ENCODE assay signal across 17 cellular contexts in the genomic region with DNA sequence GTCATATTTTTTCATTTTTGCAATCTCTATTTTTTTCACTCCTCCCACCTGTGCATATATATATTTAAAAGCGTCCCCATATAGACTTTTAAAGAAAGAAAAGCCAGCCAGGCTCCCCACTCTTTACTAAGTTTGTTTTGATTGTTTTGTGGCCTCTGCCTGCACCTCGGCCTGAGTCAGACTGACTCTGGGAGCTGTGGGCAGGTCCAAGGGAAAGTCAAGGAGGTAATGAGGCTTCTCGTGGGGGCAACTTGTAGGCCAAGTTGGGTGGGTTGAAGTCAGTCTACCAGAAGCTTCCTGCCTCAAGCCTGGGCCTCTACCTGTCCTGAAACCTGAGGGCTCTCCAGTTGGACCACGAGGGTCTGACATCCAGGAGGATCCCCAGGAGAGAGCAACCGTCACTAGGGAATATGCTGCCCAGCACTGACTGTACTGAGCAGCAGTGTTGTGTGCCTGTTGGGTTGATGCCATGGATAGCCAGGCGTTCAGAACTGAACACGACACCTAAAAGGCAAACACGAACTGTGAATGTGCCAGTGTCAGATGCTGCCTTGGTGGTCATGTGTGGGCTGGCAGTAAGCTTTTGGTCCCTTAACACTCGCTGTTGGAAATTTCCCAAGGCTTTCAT. TPM values are rescaled to one million over a fixed set of nuclear protein-coding genes. Genes with fewer than 3 reads are reported as not detected.
DNase-seq lines count a peak whose midpoint lies in the region; ATAC-seq and TF ChIP-seq lines count a peak whose summit lies in the region.
"Had no signal": no experiment of that assay in that cellular context is flagged by ENCODE, and none has a peak within 500 bp of the region (broad histone marks: within the 10 kb centered on the region; RNA-seq: fewer than 3 reads in every experiment).

No MANE protein-coding gene starts in this region.

- no peak overlapping the region for H3K27ac Mint-ChIP-seq in activated T-helper 17 cell treated with anti-CD3 and anti-CD28 coated beads, Interleukin-2, amount 50 U/mL, for 72 hours
- H3K27ac Mint-ChIP-seq: stimulated activated memory B cell treated with anti-CD40 and anti-IgM and Interleukin-4, amounts not matched to agents 10 μg/mL and 1 μg/mL and 100 μg/mL, for 72 hours had no signal

- BruUV-seq in IMR-90 (replicated peaks; lab: Mats Ljungman, UMichigan) = no TSS peak
- BruUV-seq in PC-9 (replicated peaks; lab: Mats Ljungman, UMichigan) = no TSS peak

- no peaks in the 10 kb centered on the region for H3K9me2 ChIP-seq in PC-9 (ENCODE audit: insufficient read depth)

- 36% methylated on average over 6 of the region's 9 CpGs; no CpG with 5 or more reads in 1 of the 2 experiments for WGBS in IMR-90 (ENCODE audit: extremely low coverage in 2 of 2, insufficient read length in 1 of 2), 2 experiments
- WGBS in body of pancreas, 2 donors = 67 to 84% methylated on average over 9 of the region's 9 CpGs

- H4K20me1 ChIP-seq in IMR-90 (ENCODE audit: insufficient read depth, low read length) (no peaks in the 10 kb centered on the region), PC-9 (ENCODE audit: insufficient read depth) (no peaks in the 10 kb centered on the region)

- H4K5ac ChIP-seq in IMR-90 (ENCODE audit: low read depth, low read length) = peak overlapping the region; percentile 96

- H3K27ac ChIP-seq in ACC112 (ENCODE audit: low read depth, low read length) (peak overlapping the region; percentile 89), IMR-90 (ENCODE audit: insufficient read depth, low read length) (peak overlapping the region; percentile 67), PC-9 (no peak overlapping the region), body of pancreas (no peak overlapping the region)
- H3K27ac ChIP-seq: skin epidermis had no signal

- H3K4me2 ChIP-seq in IMR-90 (ENCODE audit: low read depth, low read length) (peak overlapping the region; percentile 69), PC-9 (no peak overlapping the region)

- intact Hi-C loops in IMR-90 (cut with micrococcal nuclease) (loop anchor here (5.0 kb wide), 1 partner anchor 74 kb away; no protein-coding TSS in a partner anchor), PC-9 (cut with micrococcal nuclease; ENCODE audit: unreplicated experiment) (loop anchor here (5.0 to 10.0 kb wide), 3 partner anchors 128 to 586 kb away; partner anchors contain the start of gene BTBD10), body of pancreas (cut with DNase I) (no loop called here)

- POLR2A ChIA-PET in IMR-90 (lab: Charles Lee; ENCODE audit: unreplicated experiment) (no interaction called here), PC-9 (lab: Charles Lee; ENCODE audit: unreplicated experiment) (interaction anchor here (0.7 kb wide), 1 partner anchor 218 kb away, joined by 3 read pairs; no protein-coding TSS in a partner anchor)

- H2AK9ac ChIP-seq in IMR-90 (replicated peaks; ENCODE audit: low read depth, low read length, poor library complexity) = peak overlapping the region; percentile 38

- no peaks in the 10 kb centered on the region for H3K9me3 Mint-ChIP-seq in activated T-helper 17 cell treated with anti-CD3 and anti-CD28 coated beads, Interleukin-2, amount 50 U/mL, for 72 hours
- H3K9me3 Mint-ChIP-seq: neural crest cell; stimulated activated memory B cell treated with anti-CD40 and anti-IgM and Interleukin-4, amounts not matched to agents 10 μg/mL and 1 μg/mL and 100 μg/mL, for 72 hours had no signal

- no peaks in the 10 kb centered on the region for H3K27me3 Mint-ChIP-seq in activated T-helper 17 cell treated with anti-CD3 and anti-CD28 coated beads, Interleukin-2, amount 50 U/mL, for 72 hours
- H3K27me3 Mint-ChIP-seq: stimulated activated memory B cell treated with anti-CD40 and anti-IgM and Interleukin-4, amounts not matched to agents 10 μg/mL and 1 μg/mL and 100 μg/mL, for 72 hours had no signal

- in situ Hi-C loops in IMR-90 (cut with MboI; ENCODE audit: low sequenced_read_pairs) = loop anchor here (25.0 kb wide), 1 partner anchor 1024 kb away; no protein-coding TSS in a partner anchor

- peaks cover 62% of the 10 kb centered on the region for H3K4me1 Mint-ChIP-seq in activated T-helper 17 cell treated with anti-CD3 and anti-CD28 coated beads, Interleukin-2, amount 50 U/mL, for 72 hours

- TF ChIP-seq CTCF in IMR-90 (conservative IDR thresholded peaks at IDR 0.05; ENCODE audit: low read depth, low read length) = no peak
- TF ChIP-seq CTCF in PC-9 (conservative IDR thresholded peaks at IDR 0.05) = no peak
- no peak for TF ChIP-seq CTCF in body of pancreas (IDR thresholded peaks at IDR 0.05)

- no peak for TF ChIP-seq RAD21 in IMR-90 (IDR thresholded peaks at IDR 0.05; ENCODE audit: low read length)

- CTCF ChIA-PET in IMR-90 (lab: Yijun Ruan, JAX) (interaction anchor here (0.7 to 4.9 kb wide), 8 partner anchors 16 to 1005 kb away, joined by 3 to 39 read pairs (median 4); no protein-coding TSS in a partner anchor), PC-9 (lab: Charles Lee) (interaction anchor here (0.6 to 1.7 kb wide), 2 partner anchors 126 to 926 kb away, joined by 3 to 8 read pairs; no protein-coding TSS in a partner anchor)

- H3K9me1 ChIP-seq in IMR-90 (ENCODE audit: insufficient read depth, low read length) = peaks cover 46% of the 10 kb centered on the region

- peak overlapping the region; percentile 14 for H3K4me3 Mint-ChIP-seq in activated T-helper 17 cell treated with anti-CD3 and anti-CD28 coated beads, Interleukin-2, amount 50 U/mL, for 72 hours
- H3K4me3 Mint-ChIP-seq: neural crest cell; stimulated activated memory B cell treated with anti-CD40 and anti-IgM and Interleukin-4, amounts not matched to agents 10 μg/mL and 1 μg/mL and 100 μg/mL, for 72 hours had no signal

- peak overlapping the region; percentile 65 to 68 for H4K8ac ChIP-seq in IMR-90 (ENCODE audit: low read depth in 2 of 2, low read length in 2 of 2)

- H3K4me3 ChIP-seq in ACC112 (ENCODE audit: low read depth, low read length) (peak overlapping the region; percentile 43), IMR-90 (ENCODE audit: insufficient read depth, low read depth, low read length) (no peak overlapping the region), PC-9 (no peak overlapping the region), body of pancreas (no peak overlapping the region)
- H3K4me3 ChIP-seq: lung, skin epidermis had no signal

- peaks cover 26 to 69% of the 10 kb centered on the region in 2 experiments for H3K79me1 ChIP-seq in IMR-90 (ENCODE audit: low read depth in 1 of 2, low read length in 2 of 2)

- peak overlapping the region; percentile 98 for H3K23ac ChIP-seq in IMR-90 (ENCODE audit: low read depth, low read length)

- dilution Hi-C loops in IMR-90 (cut with HindIII; ENCODE audit: low sequenced_read_pairs, unreplicated experiment) = no loop called here

- peak overlapping the region; percentile 98 for H2BK120ac ChIP-seq in IMR-90 (ENCODE audit: low read depth, low read length)

- H3K9me3 ChIP-seq in IMR-90 (ENCODE audit: control insufficient read depth, insufficient read depth, low read length) (no peaks in the 10 kb centered on the region), PC-9 (ENCODE audit: insufficient read depth, low read depth) (no peaks in the 10 kb centered on the region), body of pancreas (no peaks in the 10 kb centered on the region)

- H2BK5ac ChIP-seq in IMR-90 (ENCODE audit: low read depth, low read length, poor library complexity, severe bottlenecking) = peak overlapping the region; percentile 90

- H2BK15ac ChIP-seq in IMR-90 (ENCODE audit: low read depth, low read length) = peak overlapping the region; percentile 71; the same call in 2 of the 3 replicates

- peak overlapping the region; percentile 27; the same call in 1 of the 2 replicates for H3K9ac ChIP-seq in IMR-90 (ENCODE audit: low read depth, low read length)

- H2AK5ac ChIP-seq in IMR-90 (ENCODE audit: low read depth, low read length) = peak overlapping the region; percentile 100

- TF ChIP-seq POLR2A in IMR-90 (IDR thresholded peaks at IDR 0.05; ENCODE audit: low read depth, low read length) (no peak), body of pancreas (IDR thresholded peaks at IDR 0.05) (no peak)

- DNase-seq in IMR-90 (peak; percentile 47), left lobe of liver (ENCODE audit: low spot score) (peak; percentile 72), PC-9 (no peak), body of pancreas (no peak), epidermal melanocyte (ENCODE audit: insufficient read length, low spot score) (no peak)
- DNase-seq: activated naive CD4-positive, alpha-beta T cell; AML-193; MV-4-11; NCI-H446 treated with DMSO at 0.1 percent for 48 hours had no signal

- peak overlapping the region; percentile 99 for H3K4ac ChIP-seq in IMR-90 (ENCODE audit: low read depth, low read length)

- H3K27me3 ChIP-seq in ACC112 (ENCODE audit: insufficient read depth, low read length) = no peaks in the 10 kb centered on the region
- H3K27me3 ChIP-seq in IMR-90 (ENCODE audit: control insufficient read depth, insufficient read depth, low read length) = no peaks in the 10 kb centered on the region
- H3K27me3 ChIP-seq in PC-9 (ENCODE audit: insufficient read depth, low read depth) = no peaks in the 10 kb centered on the region
- no peaks in the 10 kb centered on the region for H3K27me3 ChIP-seq in body of pancreas

- H3K56ac ChIP-seq in IMR-90 (ENCODE audit: extremely low read depth, insufficient read depth, low read length) = peak overlapping the region; percentile 22; the same call in 1 of the 2 replicates

- H3K36me3 ChIP-seq in ACC112 (ENCODE audit: insufficient read depth, low read length) (no peaks in the 10 kb centered on the region), IMR-90 (ENCODE audit: control insufficient read depth, insufficient read depth, low read length) (no peaks in the 10 kb centered on the region), PC-9 (ENCODE audit: low read depth) (no peaks in the 10 kb centered on the region), body of pancreas (replicated peaks in 1 of 2; ENCODE audit: insufficient read depth in 1 of 2, low read depth in 2 of 2) (no peaks in the 10 kb centered on the region)

- H3F3A ChIP-seq in PC-9 (ENCODE audit: insufficient read depth, low read depth) = peaks cover 34% of the 10 kb centered on the region

- H3K79me2 ChIP-seq in ACC112 (ENCODE audit: control insufficient read depth, insufficient read depth, low read length, unreplicated experiment) = peaks cover 10% of the 10 kb centered on the region
- H3K79me2 ChIP-seq in PC-9 (ENCODE audit: low read depth) = no peaks in the 10 kb centered on the region

- ATAC-seq in IMR-90 (ENCODE audit: low read depth) = no peak; the same call in 1 of the 2 replicates
- ATAC-seq in activated T-helper 17 cell treated with anti-CD3 and anti-CD28 coated beads, Interleukin-2, amount 50 U/mL, for 72 hours (replicated peaks) = no peak
- peak; percentile 24 for ATAC-seq in left lobe of liver
- no peak for ATAC-seq in GM21360 (IDR thresholded peaks at IDR 0.05; ENCODE audit: unreplicated experiment)
- ATAC-seq in body of pancreas = no peak
- ATAC-seq: stimulated activated memory B cell treated with anti-CD40 and anti-IgM and Interleukin-4, amounts not matched to agents 10 μg/mL and 1 μg/mL and 100 μg/mL, for 72 hours had no signal

- H3K36me3 Mint-ChIP-seq in activated T-helper 17 cell treated with anti-CD3 and anti-CD28 coated beads, Interleukin-2, amount 50 U/mL, for 72 hours (ENCODE audit: low read depth) = peaks cover 19% of the 10 kb centered on the region

- no peak overlapping the region for H2AFZ ChIP-seq in ACC112 (ENCODE audit: low read length, unreplicated experiment)
- peak overlapping the region; percentile 86 for H2AFZ ChIP-seq in IMR-90 (replicated peaks; ENCODE audit: low read length, poor library complexity)
- no peak overlapping the region for H2AFZ ChIP-seq in PC-9

- peak overlapping the region; percentile 88 for H3K18ac ChIP-seq in IMR-90 (ENCODE audit: low read depth, low read length)

- H3K4me1 ChIP-seq in ACC112 (ENCODE audit: control insufficient read depth, insufficient read depth, low read length, unreplicated experiment) = peaks cover 83% of the 10 kb centered on the region
- H3K4me1 ChIP-seq in IMR-90 (ENCODE audit: control insufficient read depth, insufficient read depth, low read length) = peaks cover 29% of the 10 kb centered on the region
- H3K4me1 ChIP-seq in PC-9 (replicated peaks; ENCODE audit: insufficient read depth) = peaks cover 61% of the 10 kb centered on the region
- H3K4me1 ChIP-seq in body of pancreas = peaks cover 62% of the 10 kb centered on the region

- H4K91ac ChIP-seq in IMR-90 (ENCODE audit: insufficient read depth, low read depth, low read length) = peak overlapping the region; percentile 87

- H3K14ac ChIP-seq in IMR-90 (replicated peaks; ENCODE audit: low read depth, low read length) = peak overlapping the region; percentile 99

- H2BK20ac ChIP-seq in IMR-90 (ENCODE audit: low read depth, low read length) = peak overlapping the region; percentile 98

RNA-seq across cellular contexts. Expression of gene BMAL1, which starts 58.8 kb away (rescaled TPM):
- 9.9 and 13.1 TPM in 2 replicates for total RNA-seq in IMR-90 (2012; rRNA removed)
- 7.5 and 8.8 TPM in 2 replicates for polyA plus RNA-seq in IMR-90 (2012; rRNA removed)
- polyA plus RNA-seq in IMR-90 (2012; cell fraction: cytosol; rRNA removed) = 3.2 and 7.1 TPM in 2 replicates
- 7.6 and 22.8 TPM in 2 replicates for polyA plus RNA-seq in IMR-90 (2012; cell fraction: nucleus; rRNA removed; ENCODE audit: low replicate concordance)
- total RNA-seq in activated T-helper 17 cell treated with anti-CD3 and anti-CD28 coated beads, Interleukin-2, amount 50 U/mL, for 72 hours = 10 to 100 TPM; 41.6 to 44.7 TPM
- total RNA-seq in left lobe of liver = 37.0 TPM
- total RNA-seq in PC-9 (2021) = 11.4 and 15.0 TPM in 2 replicates
- 10 to 100 TPM; 19.5 to 35.3 TPM for total RNA-seq in body of pancreas
- total RNA-seq: OCI-LY7 had no signal

Comparison
In these comparisons a context has a peak if more than half of its experiments do, and no peak if none do; other contexts are left out.
1. H3K27ac ChIP-seq: peak in ACC112 (single experiment) and IMR-90 (single experiment); none in PC-9 (single experiment) and body of pancreas (0 of 4).
2. DNase-seq: peak in IMR-90 (single experiment) and left lobe of liver (single experiment); none in PC-9 (0 of 2), body of pancreas (0 of 4) and epidermal melanocyte (single experiment).